Comparison of ENCODE assay signal across 8 cellular contexts in the genomic region with DNA sequence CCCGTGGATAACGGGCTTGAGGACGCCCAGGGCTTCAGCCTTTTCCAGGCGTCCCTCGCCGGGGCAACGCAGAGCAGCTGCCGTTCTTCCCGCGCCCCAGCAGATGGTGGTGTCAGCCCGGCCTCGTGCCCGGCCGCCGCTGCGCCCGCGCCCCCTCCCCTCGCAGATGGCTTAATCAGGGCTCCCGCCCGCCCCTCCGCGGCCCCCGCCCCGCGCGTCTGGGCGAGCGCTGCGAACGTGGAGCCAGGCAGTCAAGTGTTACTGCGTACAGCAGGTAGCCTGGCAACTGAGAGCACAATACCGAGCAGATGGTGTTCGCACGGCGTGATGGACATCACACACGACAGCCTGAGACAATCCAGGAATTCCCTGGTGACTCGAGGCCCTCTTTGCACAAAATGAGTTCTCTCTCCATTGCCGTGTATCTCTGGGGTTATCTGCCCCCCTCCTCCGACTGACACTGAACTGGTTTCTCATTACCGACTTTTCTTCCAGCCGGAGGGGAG.
DNase-seq lines count a peak whose midpoint lies in the region; ATAC-seq and TF ChIP-seq lines count a peak whose summit lies in the region.

No MANE protein-coding gene starts in this region.

- peak overlapping the region; percentile 83 to 92 (median 89) for H3K27ac ChIP-seq in upper lobe of left lung

- peaks cover 16 to 39% (median 24%) of the 10 kb centered on the region in 4 donors for H3K4me1 ChIP-seq in upper lobe of left lung

- no peaks in the 10 kb centered on the region for H3K27me3 ChIP-seq in upper lobe of left lung

- peak in 1 of 4 donors; percentile 36 for TF ChIP-seq EP300 in upper lobe of left lung (IDR thresholded peaks at IDR 0.05)

- TF ChIP-seq POLR2A in upper lobe of left lung (IDR thresholded peaks at IDR 0.05): peak in 1 of 4 donors; percentile 50

- WGBS in upper lobe of left lung, 2 donors: 0 to 2% methylated on average over 11 to 42 of the region's 42 CpGs

- ATAC-seq in GM21737 (IDR thresholded peaks at IDR 0.05; ENCODE audit: unreplicated experiment): peak; percentile 73
- ATAC-seq in left ventricle myocardium superior: peak; percentile 96
- peak; percentile 92 to 97 for ATAC-seq in upper lobe of left lung (ENCODE audit: low FRiP score in 2 of 2)

- DNase-seq in COR-L47 (lab: John Stamatoyannopoulos, UW) (peak; percentile 94), NCI-H1092 treated with DMSO at 0.1 percent for 48 hours (lab: John Stamatoyannopoulos, UW) (peak; percentile 98), SW480 (ENCODE audit: low spot score) (peak; percentile 9), anterior cingulate cortex (lab: John Stamatoyannopoulos, UW) (peak in 57 of 58 donors; percentile 37 to 91 (median 79)), left ventricle myocardium superior (peak; percentile 95), pons (ENCODE audit: low spot score) (peak; percentile 84), upper lobe of left lung (peak; percentile 93 to 97)

- H3K4me3 ChIP-seq in upper lobe of left lung: peak overlapping the region; percentile 34 to 57 (median 47)

- no peaks in the 10 kb centered on the region for H3K36me3 ChIP-seq in upper lobe of left lung

- H3K9me3 ChIP-seq in upper lobe of left lung: no peaks in the 10 kb centered on the region

- peak; percentile 76 to 95 (median 89) for TF ChIP-seq CTCF in upper lobe of left lung (IDR thresholded peaks at IDR 0.05)

- intact Hi-C loops in left ventricle myocardium superior (cut with micrococcal nuclease): loop anchor here (5.0 kb wide), 1 partner anchor 517 kb away; no protein-coding TSS in a partner anchor

Comparison
In these comparisons a context has a peak if more than half of its experiments do, and no peak if none do; other contexts are left out.
1. Peak in every context shown above with its lines: DNase-seq, ATAC-seq, H3K4me3 ChIP-seq and H3K27ac ChIP-seq.
2. DNase-seq: peak in every context shown above with its lines; median percentile 98 in NCI-H1092 treated with DMSO at 0.1 percent for 48 hours; 95 in left ventricle myocardium superior; 95 in upper lobe of left lung; 94 in COR-L47; 84 in pons; 79 in anterior cingulate cortex; 9 in SW480.